11 cellular contexts compared by ENCODE assay signal in the genomic region with DNA sequence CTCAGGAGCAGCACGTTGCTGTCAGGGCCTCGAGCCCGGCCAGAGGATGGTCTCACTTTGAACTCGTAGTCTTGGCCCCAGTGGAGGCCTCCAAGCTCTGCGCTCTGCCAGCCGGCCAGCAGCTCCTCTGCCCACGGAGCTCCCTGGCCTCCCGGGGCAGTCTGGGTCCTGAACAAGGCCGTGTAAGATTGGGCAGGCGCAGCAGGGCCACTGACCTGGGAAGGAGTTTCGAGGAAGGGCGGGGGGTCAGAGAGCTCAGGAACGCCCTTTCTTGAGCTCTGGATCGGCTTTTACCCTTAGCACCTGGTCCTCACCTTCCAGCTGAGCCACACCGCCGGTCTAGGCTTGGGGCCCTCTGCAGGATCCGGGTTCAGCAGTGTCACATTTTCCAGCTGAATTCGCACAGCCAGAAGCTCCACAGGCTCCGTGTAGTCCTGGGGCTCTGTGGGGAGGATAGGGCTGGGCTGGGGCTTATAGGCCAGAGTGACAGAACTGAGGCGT. TPM values are rescaled to one million over a fixed set of nuclear protein-coding genes. Genes with fewer than 3 reads are reported as not detected.
A peak's percentile ranks its signal among the peaks of the same experiment; 100 is the strongest.
DNase-seq lines count a peak whose midpoint lies in the region; ATAC-seq and TF ChIP-seq lines count a peak whose summit lies in the region.
"Had no signal": no experiment of that assay in that cellular context is flagged by ENCODE, and none has a peak within 500 bp of the region (broad histone marks: within the 10 kb centered on the region; RNA-seq: fewer than 3 reads in every experiment).

No MANE protein-coding gene starts in this region.

- H3K27me3 ChIP-seq in lung (ENCODE audit: control insufficient read depth, insufficient read depth) (no peaks in the 10 kb centered on the region), WERI-Rb-1 (ENCODE audit: insufficient read depth, low read depth, severe bottlenecking) (peaks cover 3% of the 10 kb centered on the region)
- H3K27me3 ChIP-seq: Peyer's patch had no signal

- CTCF ChIA-PET in HEK293 (lab: Yijun Ruan, JAX), result interaction anchor here (0.5 kb wide), 1 partner anchor 10 kb away, joined by 3 read pairs; no protein-coding TSS in a partner anchor

- H3K4me1 ChIP-seq in HEK293 (ENCODE audit: control insufficient read depth, insufficient read depth, low read length), result no peaks in the 10 kb centered on the region
- peaks cover 4 to 9% of the 10 kb centered on the region in 2 donors for H3K4me1 ChIP-seq in lung (ENCODE audit: control insufficient read depth in 2 of 2, insufficient read depth in 2 of 2, low read length in 2 of 2)
- H3K4me1 ChIP-seq: Peyer's patch had no signal

- no peaks in the 10 kb centered on the region for H3K36me3 ChIP-seq in HEK293 (ENCODE audit: control insufficient read depth in 2 of 2, insufficient read depth in 1 of 2, low read length in 2 of 2)
- H3K36me3 ChIP-seq in lung (ENCODE audit: control insufficient read depth in 2 of 2, insufficient read depth in 2 of 2, low read length in 2 of 2), result peaks cover 0 to 4% of the 10 kb centered on the region in 2 donors
- H3K36me3 ChIP-seq in WERI-Rb-1, result no peaks in the 10 kb centered on the region
- H3K36me3 ChIP-seq: Peyer's patch had no signal

- no peak for ATAC-seq in lung (ENCODE audit: insufficient read depth, low FRiP score)

- POLR2A ChIA-PET in HEK293 (lab: Yijun Ruan, JAX), result no interaction called here

- H3K27ac ChIP-seq in HEK293 (ENCODE audit: extremely low read depth, low read depth, low read length) (no peak overlapping the region), lung (ENCODE audit: low read depth in 1 of 2, low read length in 1 of 2) (peak overlapping the region; percentile 61 to 85), WERI-Rb-1 (no peak overlapping the region)
- H3K27ac ChIP-seq: KMS-11 had no signal

- H3K9me3 ChIP-seq in HEK293 (ENCODE audit: control insufficient read depth, insufficient read depth, low read depth, low read length), result no peaks in the 10 kb centered on the region
- no peaks in the 10 kb centered on the region for H3K9me3 ChIP-seq in lung (ENCODE audit: control insufficient read depth in 2 of 2, insufficient read depth in 1 of 2, low read length in 1 of 2)
- H3K9me3 ChIP-seq in WERI-Rb-1 (ENCODE audit: severe bottlenecking), result no peaks in the 10 kb centered on the region
- H3K9me3 ChIP-seq: Peyer's patch had no signal

- TF ChIP-seq CTCF in HEK293 (tag by site-specific recombination; IDR thresholded peaks at IDR 0.05) (no peak), lung (IDR thresholded peaks at IDR 0.05; ENCODE audit: control extremely low read depth, extremely low read depth) (no peak), WERI-Rb-1 (IDR thresholded peaks at IDR 0.05; ENCODE audit: low read depth, low read length) (no peak)

- DNase-seq in lung (ENCODE audit: low spot score) (no peak), WERI-Rb-1 (no peak), KG1 (lab: John Stamatoyannopoulos, UW) (no peak)
- DNase-seq: activated T-cell treated with anti-CD3 and anti-CD28 coated beads, Interleukin-2, amount 50 U/mL, for 24 hours; NCI-H187; NCI-H526; Peyer's patch; stimulated activated CD4-positive, alpha-beta T cell treated with anti-CD3 and anti-CD28 coated beads, Interleukin-4, amount 100 ng/mL, for 4 hours had no signal

- H3K4me3 ChIP-seq in HEK293 (ENCODE audit: low read depth, low read length) (no peak overlapping the region), lung (peak overlapping the region; percentile 51), WERI-Rb-1 (ENCODE audit: low read depth, low read length) (no peak overlapping the region)

- 73 to 81% methylated on average over 20 of the region's 20 CpGs for WGBS in lung, 2 donors

TF ChIP-seq in HEK293, 187 proteins besides CTCF, POLR2A, EP300 and RAD21:
- TF ChIP-seq ZIC2 (tag by site-specific recombination; IDR thresholded peaks at IDR 0.05) (peak; percentile 39; the same call in 1 of the 2 replicates), ZNF610 (tag by site-specific recombination; IDR thresholded peaks at IDR 0.05; ENCODE audit: borderline replicate concordance) (no peak)

RNA-seq across cellular contexts. Expression of a gene that starts 2.1 kb away (rescaled TPM):
- total RNA-seq in lung, result 10 to 100 TPM; 51.7 to 52.1 TPM
- polyA plus RNA-seq in lung, result 10 to 100 TPM; 27.3 to 32.1 TPM
- total RNA-seq: T-helper 1 cell treated with Interleukin-12 subunit alpha and Interleukin-12 subunit beta and Interleukin-4 antibody, amounts not matched to agents 30 ng/mL and 1 ng/mL, for 36 hours had no signal

RNA-seq across cellular contexts. Expression of a gene that starts 23.5 kb away (rescaled TPM):
- total RNA-seq in lung, result not detected
- polyA plus RNA-seq in lung, result not detected
- total RNA-seq: Peyer's patch; T-helper 1 cell treated with Interleukin-12 subunit alpha and Interleukin-12 subunit beta and Interleukin-4 antibody, amounts not matched to agents 30 ng/mL and 1 ng/mL, for 36 hours had no signal

RNA-seq across cellular contexts. Expression of a gene that starts 30.3 kb away (rescaled TPM):
- 10 to 100 TPM; 16.7 to 16.8 TPM for total RNA-seq in lung
- polyA plus RNA-seq in lung, result 10 to 100 TPM in 1 of 2 donors, 1 to 10 TPM in 1; 9.3 to 13.5 TPM

RNA-seq across cellular contexts. Expression of a gene that starts 40.3 kb away (rescaled TPM):
- not detected for total RNA-seq in lung
- polyA plus RNA-seq in lung, result under 1 TPM in 1 of 2 donors, not detected in 1; 0.02 TPM
- total RNA-seq: T-helper 1 cell treated with Interleukin-12 subunit alpha and Interleukin-12 subunit beta and Interleukin-4 antibody, amounts not matched to agents 30 ng/mL and 1 ng/mL, for 36 hours had no signal

RNA-seq across cellular contexts. Expression of a gene that starts 58.5 kb away (rescaled TPM):
- 1 to 10 TPM; 1.2 to 5.1 TPM for total RNA-seq in lung
- under 1 TPM; 0.65 to 0.91 TPM for polyA plus RNA-seq in lung

Comparison
In these comparisons a context has a peak if more than half of its experiments do, and no peak if none do; other contexts are left out.
1. H3K27ac ChIP-seq: peak in lung (2 of 2); none in HEK293 (single experiment) and WERI-Rb-1 (single experiment).